8 cellular contexts compared by ENCODE assay signal in the genomic region with DNA sequence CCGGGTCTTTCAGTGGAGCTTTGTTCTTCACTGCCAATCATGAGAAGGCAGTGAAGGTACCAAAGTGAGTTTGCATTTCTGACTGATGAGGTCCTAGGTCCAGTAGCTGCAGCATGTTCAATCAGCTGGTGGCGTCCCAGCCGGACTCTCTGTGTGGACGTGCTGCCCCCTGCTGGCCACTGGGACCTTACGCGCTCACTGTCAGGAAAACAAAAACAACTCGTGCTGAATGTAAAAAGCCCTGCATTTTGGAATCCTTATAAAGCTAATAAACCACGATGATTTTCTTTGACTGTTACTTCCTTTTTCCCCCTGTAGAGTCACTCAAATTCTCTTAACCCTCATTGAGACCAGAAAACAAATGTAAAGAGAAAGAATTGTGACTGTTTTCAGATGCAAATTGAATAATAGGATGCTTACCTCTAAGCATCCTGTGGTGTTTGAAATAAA. TPM values are rescaled to one million over a fixed set of nuclear protein-coding genes. Genes with fewer than 3 reads are reported as not detected.
DNase-seq lines count a peak whose midpoint lies in the region; ATAC-seq and TF ChIP-seq lines count a peak whose summit lies in the region.

No MANE protein-coding gene starts in this region.

- peak; percentile 75 for DNase-seq in GM10266 (ENCODE audit: extremely low spot score)
- peak; percentile 80 for DNase-seq in HuH-7 (ENCODE audit: low spot score)
- peak; percentile 95 for DNase-seq in OCI-M1 (lab: John Stamatoyannopoulos, UW)
- DNase-seq in activated T-cell treated with anti-CD3 and anti-CD28 coated beads for 48 hours (ENCODE audit: low read depth), result peak; percentile 73
- DNase-seq in fibroblast of gingiva (ENCODE audit: low read depth), result peak; percentile 72
- DNase-seq in natural killer cell, result peak; percentile 65
- peak; percentile 72 to 88 for DNase-seq in stimulated activated effector memory CD8-positive, alpha-beta T cell treated with anti-CD3 and anti-CD28 coated beads, Interleukin-12 subunit alpha, Interleukin-12 subunit beta, amount 100 ng/mL, for 72 hours (ENCODE audit: low spot score in 2 of 2)

- intact Hi-C loops in natural killer cell (cut with micrococcal nuclease), result loop anchor here (5.0 kb wide), 1 partner anchor 372 kb away; no protein-coding TSS in a partner anchor

- peaks cover 0 to 6% of the 10 kb centered on the region in 2 donors for H3K4me1 Mint-ChIP-seq in natural killer cell
- no peaks in the 10 kb centered on the region for H3K4me1 Mint-ChIP-seq in stimulated activated effector memory CD8-positive, alpha-beta T cell treated with anti-CD3 and anti-CD28 coated beads, Interleukin-12 subunit alpha, Interleukin-12 subunit beta, amount 100 ng/mL, for 72 hours

- no peaks in the 10 kb centered on the region for H3K36me3 Mint-ChIP-seq in natural killer cell
- no peaks in the 10 kb centered on the region for H3K36me3 Mint-ChIP-seq in stimulated activated effector memory CD8-positive, alpha-beta T cell treated with anti-CD3 and anti-CD28 coated beads, Interleukin-12 subunit alpha, Interleukin-12 subunit beta, amount 100 ng/mL, for 72 hours

- TF ChIP-seq CTCF in GM10266 (IDR thresholded peaks at IDR 0.05; ENCODE audit: control insufficient read depth, insufficient read depth, low read depth, missing control alignments) (peak; percentile 96), natural killer cell (IDR thresholded peaks at IDR 0.05) (peak; percentile 77)

- H3K27ac Mint-ChIP-seq in natural killer cell, result no peak overlapping the region
- no peak overlapping the region for H3K27ac Mint-ChIP-seq in stimulated activated effector memory CD8-positive, alpha-beta T cell treated with anti-CD3 and anti-CD28 coated beads, Interleukin-12 subunit alpha, Interleukin-12 subunit beta, amount 100 ng/mL, for 72 hours

- H3K4me3 Mint-ChIP-seq in natural killer cell, result no peak overlapping the region
- H3K4me3 Mint-ChIP-seq in stimulated activated effector memory CD8-positive, alpha-beta T cell treated with anti-CD3 and anti-CD28 coated beads, Interleukin-12 subunit alpha, Interleukin-12 subunit beta, amount 100 ng/mL, for 72 hours, result no peak overlapping the region

- peaks cover 16 to 32% of the 10 kb centered on the region in 2 donors for H3K27me3 Mint-ChIP-seq in natural killer cell (ENCODE audit: low read depth in 2 of 2)

- ATAC-seq in natural killer cell (peak; percentile 63 to 88 (median 85)), GM18861 (IDR thresholded peaks at IDR 0.05; ENCODE audit: unreplicated experiment) (no peak)
- peak; percentile 79 for ATAC-seq in stimulated activated effector memory CD8-positive, alpha-beta T cell treated with anti-CD3 and anti-CD28 coated beads, Interleukin-12 subunit alpha, Interleukin-12 subunit beta, amount 100 ng/mL, for 72 hours

- no peaks in the 10 kb centered on the region for H3K9me3 Mint-ChIP-seq in natural killer cell
- no peaks in the 10 kb centered on the region for H3K9me3 Mint-ChIP-seq in stimulated activated effector memory CD8-positive, alpha-beta T cell treated with anti-CD3 and anti-CD28 coated beads, Interleukin-12 subunit alpha, Interleukin-12 subunit beta, amount 100 ng/mL, for 72 hours

RNA-seq across cellular contexts. Expression of a gene that starts 4.9 kb away (rescaled TPM):
- 1 to 10 TPM in 2 of 3 donors, under 1 TPM in 1; 0.77 to 1.4 (median 1.2) TPM for total RNA-seq in natural killer cell

RNA-seq across cellular contexts. Expression of a gene that starts 48.5 kb away (rescaled TPM):
- 10 to 100 TPM in 2 of 3 donors, 1 to 10 TPM in 1; 9.4 to 15.3 (median 10.9) TPM for total RNA-seq in natural killer cell
